In genomic region chr5:68688547-68688946, GRCh38 we compare ENCODE assay signal across 14 cellular contexts.
A peak's percentile ranks its signal among the peaks of the same experiment; 100 is the strongest.
DNase-seq lines count a peak whose midpoint lies in the region; TF ChIP-seq lines count a peak whose summit lies in the region.
"Had no signal": no experiment of that assay in that cellular context is flagged by ENCODE, and none has a peak within 500 bp of the region (broad histone marks: within the 10 kb centered on the region; RNA-seq: fewer than 3 reads in every experiment).

No MANE protein-coding gene starts in this region.

- H3K79me2 ChIP-seq in parathyroid adenoma = no peaks in the 10 kb centered on the region

- H2AFZ ChIP-seq in parathyroid adenoma = peak overlapping the region; percentile 0
- H2AFZ ChIP-seq: GM23338 had no signal

- DNase-seq in NOMO-1 treated with DMSO at 0.1 percent for 48 hours (lab: John Stamatoyannopoulos, UW; ENCODE audit: unreplicated experiment) (peak; percentile 6), NOMO-1 treated with dmso at 0.1 percent for 144 hours (lab: John Stamatoyannopoulos, UW; ENCODE audit: unreplicated experiment) (no peak), KBM-7 (peak; percentile 14), NB4 (ENCODE audit: low read depth) (peak; percentile 4), NCI-H2107 treated with DMSO at 0.1 percent for 48 hours (lab: John Stamatoyannopoulos, UW; ENCODE audit: unreplicated experiment) (no peak), AML-193 (lab: John Stamatoyannopoulos, UW) (no peak)
- DNase-seq: Calu3; CD4-positive, alpha-beta memory T cell; DMS79 treated with DMSO at 0.1 percent for 48 hours; GF-D8; HCEC 1CT had no signal

- TF ChIP-seq POLR2A in NB4 (IDR thresholded peaks at IDR 0.05; ENCODE audit: extremely low read depth, insufficient read length) = no peak

- TF ChIP-seq CTCF in NB4 (IDR thresholded peaks at IDR 0.05; ENCODE audit: low read depth, low read length) (no peak), parathyroid adenoma (IDR thresholded peaks at IDR 0.05) (no peak)

- H3K4me3 ChIP-seq in NB4 (ENCODE audit: low read depth, low read length) (no peak overlapping the region), parathyroid adenoma (ENCODE audit: low read depth, low read length) (no peak overlapping the region)
- H3K4me3 ChIP-seq: BLaER1, GM23338 had no signal

- in situ Hi-C loops in KBM-7 (cut with MboI; ENCODE audit: low pct_unique_long_range_greater_than_20kb, low sequenced_read_pairs) = no loop called here

- no peak overlapping the region for H3K9ac ChIP-seq in parathyroid adenoma
- H3K9ac ChIP-seq: BLaER1 had no signal

- H3K4me1 ChIP-seq in parathyroid adenoma = peaks cover 14% of the 10 kb centered on the region
- H3K4me1 ChIP-seq: BLaER1 had no signal

- H3K27me3 ChIP-seq in parathyroid adenoma (ENCODE audit: control insufficient read depth, insufficient read depth, low read length) = no peaks in the 10 kb centered on the region
- H3K27me3 ChIP-seq: BLaER1 had no signal

- H3K4me2 ChIP-seq in parathyroid adenoma (ENCODE audit: low read length) = no peak overlapping the region
- H3K4me2 ChIP-seq: BLaER1, GM23338 had no signal

- no peaks in the 10 kb centered on the region for H3K9me3 ChIP-seq in parathyroid adenoma (ENCODE audit: control insufficient read depth, low read length)

- no peaks in the 10 kb centered on the region for H3K36me3 ChIP-seq in parathyroid adenoma (ENCODE audit: control insufficient read depth, insufficient read depth, low read length)
- H3K36me3 ChIP-seq: BLaER1 had no signal

- no peak overlapping the region for H3K27ac ChIP-seq in parathyroid adenoma
- H3K27ac ChIP-seq: BLaER1 had no signal

Comparison
In these comparisons a context has a peak if more than half of its experiments do, and no peak if none do; other contexts are left out.
1. DNase-seq: peak in NOMO-1 treated with DMSO at 0.1 percent for 48 hours (single experiment), KBM-7 (single experiment) and NB4 (single experiment); none in NOMO-1 treated with dmso at 0.1 percent for 144 hours (single experiment), NCI-H2107 treated with DMSO at 0.1 percent for 48 hours (single experiment) and AML-193 (0 of 2).